In genomic region chr3:106811376-106811775, GRCh38 we compare ENCODE assay signal across 18 cellular contexts.
DNase-seq lines count a peak whose midpoint lies in the region; FAIRE-seq and TF ChIP-seq lines count a peak whose summit lies in the region.
"Had no signal": no experiment of that assay in that cellular context is flagged by ENCODE, and none has a peak within 500 bp of the region (broad histone marks: within the 10 kb centered on the region; RNA-seq: fewer than 3 reads in every experiment).

No MANE protein-coding gene starts in this region.

- H3K79me2 ChIP-seq in GM23248 (ENCODE audit: insufficient read depth), result no peaks in the 10 kb centered on the region

- no peak for TF ChIP-seq EP300 in stomach (IDR thresholded peaks at IDR 0.05)

- DNase-seq in GM23248 (peak; percentile 76), amniotic epithelial cell (ENCODE audit: low read depth) (peak; percentile 80), foreskin fibroblast (peak; percentile 64 to 72), urothelium cell line (ENCODE audit: low spot score) (peak; percentile 8), stomach (no peak), DMS153 treated with DMSO at 0.1 percent for 48 hours (lab: John Stamatoyannopoulos, UW; ENCODE audit: unreplicated experiment) (no peak)
- no peak for DNase-seq in stimulated activated CD4-positive, alpha-beta T cell treated with anti-CD3 and anti-CD28 coated beads, Interleukin-4, amount 100 ng/mL, for 1 hour
- DNase-seq: activated CD4-positive, alpha-beta T cell treated with anti-CD3 and anti-CD28 coated beads, Interleukin-2, amount 10 ng/mL, durations not matched to agents 7 days and 5 days; activated T-cell treated with anti-CD3 and anti-CD28 coated beads, Interleukin-2, amount 50 U/mL, for 72 hours; amniotic stem cell; COR-L47; dorsolateral prefrontal cortex; NCI-H1930; NCI-H774; stimulated activated CD4-positive, alpha-beta T cell treated with anti-CD3 and anti-CD28 coated beads, Interleukin-4, amount 100 ng/mL, for 24 hours; T-helper 9 cell; uterus had no signal

- intact Hi-C loops in stomach (cut with DNase I; ENCODE audit: low total_unique reads), result no loop called here

- H4K20me1 ChIP-seq in GM23248 (ENCODE audit: insufficient read depth), result no peaks in the 10 kb centered on the region

- TF ChIP-seq CTCF in foreskin fibroblast (IDR thresholded peaks at IDR 0.05; ENCODE audit: low read depth, low read length), result no peak
- no peak for TF ChIP-seq CTCF in stomach (IDR thresholded peaks at IDR 0.05)

- peaks cover 21% of the 10 kb centered on the region for H3K4me1 ChIP-seq in GM23248 (ENCODE audit: insufficient read depth)
- no peaks in the 10 kb centered on the region for H3K4me1 ChIP-seq in stomach
- H3K4me1 ChIP-seq: uterus had no signal

- in situ Hi-C loops in GM23248 (cut with MboI), result no loop called here

- peaks cover 18% of the 10 kb centered on the region; the same call in 1 of the 2 replicates for H3F3A ChIP-seq in GM23248 (ENCODE audit: insufficient read depth)

- TF ChIP-seq POLR2A in stomach (IDR thresholded peaks at IDR 0.05), result no peak

- H3K27ac ChIP-seq in GM23248, result no peak overlapping the region; the same call in 1 of the 2 replicates
- H3K27ac ChIP-seq in stomach, result no peak overlapping the region
- H3K27ac ChIP-seq: right atrium auricular region, uterus had no signal

- FAIRE-seq in urothelium cell line (lab: Jason Lieb, UNC), result no peak

- H2AFZ ChIP-seq in GM23248, result no peak overlapping the region

- H3K4me3 ChIP-seq in GM23248, result 0 out of 2 replicates have a peak overlapping the region, but pooled peaks have one; percentile 11
- no peak overlapping the region for H3K4me3 ChIP-seq in foreskin fibroblast (ENCODE audit: low read depth in 1 of 2, low read length in 2 of 2)
- no peak overlapping the region for H3K4me3 ChIP-seq in stomach
- H3K4me3 ChIP-seq: dorsolateral prefrontal cortex, right atrium auricular region, uterus had no signal

- H3K27me3 ChIP-seq in GM23248 (replicated peaks; ENCODE audit: insufficient read depth), result no peaks in the 10 kb centered on the region
- no peaks in the 10 kb centered on the region for H3K27me3 ChIP-seq in stomach
- H3K27me3 ChIP-seq: dorsolateral prefrontal cortex, right atrium auricular region, uterus had no signal

- H3K9me3 ChIP-seq in GM23248 (ENCODE audit: low read depth) (no peaks in the 10 kb centered on the region), stomach (no peaks in the 10 kb centered on the region)
- H3K9me3 ChIP-seq: right atrium auricular region, uterus had no signal

- no peaks in the 10 kb centered on the region for H3K9me2 ChIP-seq in GM23248 (ENCODE audit: insufficient read depth)

- H3K36me3 ChIP-seq in GM23248 (ENCODE audit: low read depth) (no peaks in the 10 kb centered on the region), stomach (no peaks in the 10 kb centered on the region)
- H3K36me3 ChIP-seq: right atrium auricular region, uterus had no signal

- 4 to 10% methylated on average over 3 of the region's 3 CpGs for WGBS in GM23248 (ENCODE audit: low coverage in 1 of 2, low lambda C conversion rate in 2 of 2, missing lambda C conversion rate in 2 of 2), 2 experiments
- WGBS in stomach, 5 donors, result 38 to 67% (median 61%) methylated on average over 3 of the region's 3 CpGs

- H3K9ac ChIP-seq in GM23248, result no peak overlapping the region

- peak overlapping the region; percentile 13 for H3K4me2 ChIP-seq in GM23248 (ENCODE audit: unreplicated experiment)

Comparison
In these comparisons a context has a peak if more than half of its experiments do, and no peak if none do; other contexts are left out.
1. DNase-seq: peak in GM23248 (single experiment), amniotic epithelial cell (single experiment), foreskin fibroblast (2 of 2) and urothelium cell line (single experiment); none in stomach (single experiment), DMS153 treated with DMSO at 0.1 percent for 48 hours (single experiment) and stimulated activated CD4-positive, alpha-beta T cell treated with anti-CD3 and anti-CD28 coated beads, Interleukin-4, amount 100 ng/mL, for 1 hour (single experiment).